Comparison of ENCODE assay signal across 19 cellular contexts in the genomic region with DNA sequence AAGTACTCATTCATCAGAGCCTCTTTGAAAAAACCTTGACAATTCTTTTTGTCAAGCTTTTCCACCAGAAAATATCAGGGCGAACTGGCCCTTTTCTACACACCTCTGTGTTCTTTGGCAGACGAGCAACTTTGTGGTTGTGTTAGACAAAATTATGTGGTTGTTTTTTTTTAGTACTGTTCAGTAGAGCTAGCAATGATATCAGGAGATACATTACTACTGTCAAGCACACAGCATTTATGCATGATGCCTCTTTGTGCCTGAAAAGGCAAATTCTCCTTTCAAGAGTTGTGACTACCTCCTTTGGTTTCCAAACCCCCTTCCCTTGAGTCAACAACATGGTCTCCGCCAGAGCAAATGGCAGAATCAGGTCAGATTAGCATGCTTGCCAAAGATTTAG.
DNase-seq lines count a peak whose midpoint lies in the region; ATAC-seq and TF ChIP-seq lines count a peak whose summit lies in the region.
"Had no signal": no experiment of that assay in that cellular context is flagged by ENCODE, and none has a peak within 500 bp of the region (broad histone marks: within the 10 kb centered on the region; RNA-seq: fewer than 3 reads in every experiment).

No MANE protein-coding gene starts in this region.

- no peaks in the 10 kb centered on the region for H3K4me1 ChIP-seq in GM23338 (ENCODE audit: insufficient read depth)
- H3K4me1 ChIP-seq: A549, Caco-2 had no signal

- H3K4me3 Mint-ChIP-seq in GM23338 (no peak overlapping the region), glutamatergic neuron (ENCODE audit: unreplicated experiment) (peak overlapping the region; percentile 30)
- H3K4me3 Mint-ChIP-seq: CD4-positive, CD25-positive, alpha-beta regulatory T cell; CD8-positive, alpha-beta T cell; H9 had no signal

- TF ChIP-seq CTCF in GM23338 (conservative IDR thresholded peaks at IDR 0.05; ENCODE audit: low read depth in 2 of 2) = no peak
- TF ChIP-seq CTCF in glutamatergic neuron (IDR thresholded peaks at IDR 0.05; ENCODE audit: partially characterized antibody, unreplicated experiment) = no peak

- H3K79me2 ChIP-seq in GM23338 (replicated peaks; ENCODE audit: insufficient read depth) = no peaks in the 10 kb centered on the region

- DNase-seq in GM23338 (ENCODE audit: low spot score) = no peak
- DNase-seq in amniotic epithelial cell (ENCODE audit: low read depth) = peak; percentile 13
- DNase-seq in astrocyte of the hippocampus (ENCODE audit: low read depth, low spot score) = peak; percentile 80
- no peak for DNase-seq in glutamatergic neuron
- DNase-seq in hepatic stellate cell (ENCODE audit: low spot score) = no peak
- DNase-seq in Ammon's horn (ENCODE audit: low spot score) = no peak
- DNase-seq: 8988T; ACHN; AML-193; C1 segment of cervical spinal cord; Caco-2; CD4-positive, CD25-positive, alpha-beta regulatory T cell; DND-41; GM23248; H9 had no signal

- peak overlapping the region; percentile 66; the same call in 1 of the 2 replicates for H2AFZ ChIP-seq in GM23338
- H2AFZ ChIP-seq: GM23248 had no signal

- H3K4me2 ChIP-seq in GM23338 = no peak overlapping the region
- H3K4me2 ChIP-seq: A549 had no signal

- H3K9me3 Mint-ChIP-seq in GM23338 = no peaks in the 10 kb centered on the region
- peaks cover 5% of the 10 kb centered on the region for H3K9me3 Mint-ChIP-seq in glutamatergic neuron (ENCODE audit: unreplicated experiment)
- H3K9me3 Mint-ChIP-seq: CD8-positive, alpha-beta T cell; H9 had no signal

- H3K4me3 ChIP-seq in GM23338 = no peak overlapping the region
- H3K4me3 ChIP-seq: A549, GM23248 had no signal

- no peaks in the 10 kb centered on the region for H3K27me3 ChIP-seq in GM23338 (ENCODE audit: insufficient read depth)

- H3K9me2 ChIP-seq in GM23338 (ENCODE audit: insufficient read depth) = peaks cover 3% of the 10 kb centered on the region; the same call in 1 of the 2 replicates

- no peak overlapping the region for H3K27ac Mint-ChIP-seq in GM23338
- H3K27ac Mint-ChIP-seq in glutamatergic neuron (ENCODE audit: unreplicated experiment) = peak overlapping the region; percentile 95
- H3K27ac Mint-ChIP-seq: CD4-positive, CD25-positive, alpha-beta regulatory T cell; CD8-positive, alpha-beta T cell; H9 had no signal

- H3K4me1 Mint-ChIP-seq in GM23338 = no peaks in the 10 kb centered on the region
- peaks cover 47% of the 10 kb centered on the region for H3K4me1 Mint-ChIP-seq in glutamatergic neuron (ENCODE audit: low read depth, unreplicated experiment)
- H3K4me1 Mint-ChIP-seq: H9 had no signal

- H3K27me3 Mint-ChIP-seq in GM23338 (ENCODE audit: insufficient read depth, low read depth, poor library complexity) (peaks cover 3% of the 10 kb centered on the region), glutamatergic neuron (ENCODE audit: unreplicated experiment) (no peaks in the 10 kb centered on the region)

- no peaks in the 10 kb centered on the region for H3K36me3 ChIP-seq in GM23338 (ENCODE audit: insufficient read depth)

- H3K36me3 Mint-ChIP-seq in GM23338 (ENCODE audit: low read depth) (no peaks in the 10 kb centered on the region), glutamatergic neuron (ENCODE audit: unreplicated experiment) (no peaks in the 10 kb centered on the region)
- H3K36me3 Mint-ChIP-seq: CD4-positive, CD25-positive, alpha-beta regulatory T cell; CD8-positive, alpha-beta T cell had no signal

- no peaks in the 10 kb centered on the region for H3F3A ChIP-seq in GM23338 (replicated peaks; ENCODE audit: low read depth)

- no peak overlapping the region for H3K27ac ChIP-seq in GM23338 (ENCODE audit: low read depth)
- H3K27ac ChIP-seq: A549, GM23248 had no signal

- ATAC-seq in GM23338 (no peak), GM21619 (IDR thresholded peaks at IDR 0.05; ENCODE audit: unreplicated experiment) (no peak)
- ATAC-seq: A549; CD8-positive, alpha-beta T cell; HCT116 had no signal

- H4K20me1 ChIP-seq in GM23338 (replicated peaks; ENCODE audit: insufficient read depth) = no peaks in the 10 kb centered on the region

TF ChIP-seq in GM23338, 12 proteins besides CTCF, POLR2A, EP300 and RAD21 (continues in another document):
- no peak for TF ChIP-seq EZH2phosphoT487 (IDR thresholded peaks at IDR 0.05; ENCODE audit: unreplicated experiment)
- TF ChIP-seq STAT1 (IDR thresholded peaks at IDR 0.05; ENCODE audit: unreplicated experiment) = no peak
- TF ChIP-seq, protein P1, sequence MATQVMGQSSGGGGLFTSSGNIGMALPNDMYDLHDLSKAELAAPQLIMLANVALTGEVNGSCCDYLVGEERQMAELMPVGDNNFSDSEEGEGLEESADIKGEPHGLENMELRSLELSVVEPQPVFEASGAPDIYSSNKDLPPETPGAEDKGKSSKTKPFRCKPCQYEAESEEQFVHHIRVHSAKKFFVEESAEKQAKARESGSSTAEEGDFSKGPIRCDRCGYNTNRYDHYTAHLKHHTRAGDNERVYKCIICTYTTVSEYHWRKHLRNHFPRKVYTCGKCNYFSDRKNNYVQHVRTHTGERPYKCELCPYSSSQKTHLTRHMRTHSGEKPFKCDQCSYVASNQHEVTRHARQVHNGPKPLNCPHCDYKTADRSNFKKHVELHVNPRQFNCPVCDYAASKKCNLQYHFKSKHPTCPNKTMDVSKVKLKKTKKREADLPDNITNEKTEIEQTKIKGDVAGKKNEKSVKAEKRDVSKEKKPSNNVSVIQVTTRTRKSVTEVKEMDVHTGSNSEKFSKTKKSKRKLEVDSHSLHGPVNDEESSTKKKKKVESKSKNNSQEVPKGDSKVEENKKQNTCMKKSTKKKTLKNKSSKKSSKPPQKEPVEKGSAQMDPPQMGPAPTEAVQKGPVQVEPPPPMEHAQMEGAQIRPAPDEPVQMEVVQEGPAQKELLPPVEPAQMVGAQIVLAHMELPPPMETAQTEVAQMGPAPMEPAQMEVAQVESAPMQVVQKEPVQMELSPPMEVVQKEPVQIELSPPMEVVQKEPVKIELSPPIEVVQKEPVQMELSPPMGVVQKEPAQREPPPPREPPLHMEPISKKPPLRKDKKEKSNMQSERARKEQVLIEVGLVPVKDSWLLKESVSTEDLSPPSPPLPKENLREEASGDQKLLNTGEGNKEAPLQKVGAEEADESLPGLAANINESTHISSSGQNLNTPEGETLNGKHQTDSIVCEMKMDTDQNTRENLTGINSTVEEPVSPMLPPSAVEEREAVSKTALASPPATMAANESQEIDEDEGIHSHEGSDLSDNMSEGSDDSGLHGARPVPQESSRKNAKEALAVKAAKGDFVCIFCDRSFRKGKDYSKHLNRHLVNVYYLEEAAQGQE (IDR thresholded peaks at IDR 0.05; ENCODE audit: unreplicated experiment) = no peak
- TF ChIP-seq NANOG (IDR thresholded peaks at IDR 0.05; ENCODE audit: borderline replicate concordance) = no peak
- TF ChIP-seq, protein P2, sequence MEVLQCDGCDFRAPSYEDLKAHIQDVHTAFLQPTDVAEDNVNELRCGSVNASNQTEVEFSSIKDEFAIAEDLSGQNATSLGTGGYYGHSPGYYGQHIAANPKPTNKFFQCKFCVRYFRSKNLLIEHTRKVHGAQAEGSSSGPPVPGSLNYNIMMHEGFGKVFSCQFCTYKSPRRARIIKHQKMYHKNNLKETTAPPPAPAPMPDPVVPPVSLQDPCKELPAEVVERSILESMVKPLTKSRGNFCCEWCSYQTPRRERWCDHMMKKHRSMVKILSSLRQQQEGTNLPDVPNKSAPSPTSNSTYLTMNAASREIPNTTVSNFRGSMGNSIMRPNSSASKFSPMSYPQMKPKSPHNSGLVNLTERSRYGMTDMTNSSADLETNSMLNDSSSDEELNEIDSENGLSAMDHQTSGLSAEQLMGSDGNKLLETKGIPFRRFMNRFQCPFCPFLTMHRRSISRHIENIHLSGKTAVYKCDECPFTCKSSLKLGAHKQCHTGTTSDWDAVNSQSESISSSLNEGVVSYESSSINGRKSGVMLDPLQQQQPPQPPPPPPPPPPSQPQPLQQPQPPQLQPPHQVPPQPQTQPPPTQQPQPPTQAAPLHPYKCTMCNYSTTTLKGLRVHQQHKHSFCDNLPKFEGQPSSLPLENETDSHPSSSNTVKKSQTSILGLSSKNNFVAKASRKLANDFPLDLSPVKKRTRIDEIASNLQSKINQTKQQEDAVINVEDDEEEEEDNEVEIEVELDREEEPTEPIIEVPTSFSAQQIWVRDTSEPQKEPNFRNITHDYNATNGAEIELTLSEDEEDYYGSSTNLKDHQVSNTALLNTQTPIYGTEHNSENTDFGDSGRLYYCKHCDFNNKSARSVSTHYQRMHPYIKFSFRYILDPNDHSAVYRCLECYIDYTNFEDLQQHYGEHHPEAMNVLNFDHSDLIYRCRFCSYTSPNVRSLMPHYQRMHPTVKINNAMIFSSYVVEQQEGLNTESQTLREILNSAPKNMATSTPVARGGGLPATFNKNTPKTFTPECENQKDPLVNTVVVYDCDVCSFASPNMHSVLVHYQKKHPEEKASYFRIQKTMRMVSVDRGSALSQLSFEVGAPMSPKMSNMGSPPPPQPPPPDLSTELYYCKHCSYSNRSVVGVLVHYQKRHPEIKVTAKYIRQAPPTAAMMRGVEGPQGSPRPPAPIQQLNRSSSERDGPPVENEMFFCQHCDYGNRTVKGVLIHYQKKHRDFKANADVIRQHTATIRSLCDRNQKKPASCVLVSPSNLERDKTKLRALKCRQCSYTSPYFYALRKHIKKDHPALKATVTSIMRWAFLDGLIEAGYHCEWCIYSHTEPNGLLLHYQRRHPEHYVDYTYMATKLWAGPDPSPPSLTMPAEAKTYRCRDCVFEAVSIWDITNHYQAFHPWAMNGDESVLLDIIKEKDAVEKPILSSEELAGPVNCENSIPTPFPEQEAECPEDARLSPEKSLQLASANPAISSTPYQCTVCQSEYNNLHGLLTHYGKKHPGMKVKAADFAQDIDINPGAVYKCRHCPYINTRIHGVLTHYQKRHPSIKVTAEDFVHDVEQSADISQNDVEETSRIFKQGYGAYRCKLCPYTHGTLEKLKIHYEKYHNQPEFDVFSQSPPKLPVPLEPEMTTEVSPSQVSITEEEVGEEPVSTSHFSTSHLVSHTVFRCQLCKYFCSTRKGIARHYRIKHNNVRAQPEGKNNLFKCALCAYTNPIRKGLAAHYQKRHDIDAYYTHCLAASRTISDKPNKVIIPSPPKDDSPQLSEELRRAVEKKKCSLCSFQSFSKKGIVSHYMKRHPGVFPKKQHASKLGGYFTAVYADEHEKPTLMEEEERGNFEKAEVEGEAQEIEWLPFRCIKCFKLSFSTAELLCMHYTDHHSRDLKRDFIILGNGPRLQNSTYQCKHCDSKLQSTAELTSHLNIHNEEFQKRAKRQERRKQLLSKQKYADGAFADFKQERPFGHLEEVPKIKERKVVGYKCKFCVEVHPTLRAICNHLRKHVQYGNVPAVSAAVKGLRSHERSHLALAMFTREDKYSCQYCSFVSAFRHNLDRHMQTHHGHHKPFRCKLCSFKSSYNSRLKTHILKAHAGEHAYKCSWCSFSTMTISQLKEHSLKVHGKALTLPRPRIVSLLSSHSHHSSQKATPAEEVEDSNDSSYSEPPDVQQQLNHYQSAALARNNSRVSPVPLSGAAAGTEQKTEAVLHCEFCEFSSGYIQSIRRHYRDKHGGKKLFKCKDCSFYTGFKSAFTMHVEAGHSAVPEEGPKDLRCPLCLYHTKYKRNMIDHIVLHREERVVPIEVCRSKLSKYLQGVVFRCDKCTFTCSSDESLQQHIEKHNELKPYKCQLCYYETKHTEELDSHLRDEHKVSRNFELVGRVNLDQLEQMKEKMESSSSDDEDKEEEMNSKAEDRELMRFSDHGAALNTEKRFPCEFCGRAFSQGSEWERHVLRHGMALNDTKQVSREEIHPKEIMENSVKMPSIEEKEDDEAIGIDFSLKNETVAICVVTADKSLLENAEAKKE (CRISPR knock-in tag; IDR thresholded peaks at IDR 0.05) = no peak

Comparison
In these comparisons a context has a peak if more than half of its experiments do, and no peak if none do; other contexts are left out.
1. DNase-seq: peak in amniotic epithelial cell (single experiment) and astrocyte of the hippocampus (single experiment); none in GM23338 (single experiment), glutamatergic neuron (single experiment), hepatic stellate cell (single experiment) and Ammon's horn (single experiment).